In genomic region chr6:26026833-26027490, GRCh38 we compare ENCODE assay signal across 2 cellular contexts.
TF ChIP-seq lines count a peak whose summit lies in the region.

No MANE protein-coding gene starts in this region.

TF ChIP-seq in IMR-90, 13 proteins besides CTCF, POLR2A, EP300 and RAD21:
- TF ChIP-seq RFX5 (IDR thresholded peaks at IDR 0.05; ENCODE audit: low read depth, low read length): no peak
- no peak for TF ChIP-seq CHD1 (IDR thresholded peaks at IDR 0.05; ENCODE audit: low read depth, low read length)
- TF ChIP-seq BHLHE40 (IDR thresholded peaks at IDR 0.05; ENCODE audit: low read depth, low read length): peak; percentile 72
- TF ChIP-seq RCOR1 (IDR thresholded peaks at IDR 0.05; ENCODE audit: insufficient replicate concordance, low read length): no peak
- no peak for TF ChIP-seq SMC3 (IDR thresholded peaks at IDR 0.05; ENCODE audit: low read depth, low read length)
- TF ChIP-seq ELK1 (IDR thresholded peaks at IDR 0.05; ENCODE audit: borderline replicate concordance, low read depth, low read length): no peak
- no peak for TF ChIP-seq CEBPB (IDR thresholded peaks at IDR 0.05; ENCODE audit: low read depth, low read length)
- 0 out of 2 replicates have a peak, but pooled peaks have one; percentile 31 for TF ChIP-seq MAZ (IDR thresholded peaks at IDR 0.05; ENCODE audit: borderline replicate concordance, low read depth, low read length)
- TF ChIP-seq FOS (IDR thresholded peaks at IDR 0.05; ENCODE audit: low read depth, low read length): no peak
- peak; percentile 26; the same call in 1 of the 2 replicates for TF ChIP-seq MXI1 (IDR thresholded peaks at IDR 0.05; ENCODE audit: borderline replicate concordance, low read depth, low read length)
- no peak for TF ChIP-seq USF2 (IDR thresholded peaks at IDR 0.05; ENCODE audit: low read depth, low read length)
- TF ChIP-seq NFE2L2 (IDR thresholded peaks at IDR 0.05; ENCODE audit: low read depth, low read length): no peak
- TF ChIP-seq MAFK (IDR thresholded peaks at IDR 0.05; ENCODE audit: low read depth, low read length): no peak

TF ChIP-seq in endothelial cell of umbilical vein, 7 proteins besides CTCF, POLR2A, EP300 and RAD21:
- TF ChIP-seq MYC (IDR thresholded peaks at IDR 0.05; ENCODE audit: low read depth, low read length) (no peak), POLR2AphosphoS5 (IDR thresholded peaks at IDR 0.05; ENCODE audit: insufficient read depth, low read depth, low read length) (peak; percentile 97), JUN (IDR thresholded peaks at IDR 0.05; ENCODE audit: borderline replicate concordance, insufficient read depth, insufficient read length, low read depth) (no peak), MAX (IDR thresholded peaks at IDR 0.05; ENCODE audit: insufficient read depth, insufficient read length) (no peak), EZH2 (IDR thresholded peaks at IDR 0.05; ENCODE audit: borderline replicate concordance, low read depth, low read length, severe bottlenecking) (no peak), GATA2 (IDR thresholded peaks at IDR 0.05; ENCODE audit: insufficient read depth, insufficient read length, low read depth, low read length) (no peak), FOS (IDR thresholded peaks at IDR 0.05; ENCODE audit: borderline replicate concordance, insufficient read depth, low read length) (no peak)
TF ChIP-seq in endothelial cell of umbilical vein: peak in this region for 1.
